Comparison of ENCODE assay signal across 17 cellular contexts in genomic region chr5:68545636-68546325, GRCh38.
DNase-seq lines count a peak whose midpoint lies in the region; ATAC-seq, FAIRE-seq and TF ChIP-seq lines count a peak whose summit lies in the region.
"Had no signal": no experiment of that assay in that cellular context is flagged by ENCODE, and none has a peak within 500 bp of the region (broad histone marks: within the 10 kb centered on the region; RNA-seq: fewer than 3 reads in every experiment).

No MANE protein-coding gene starts in this region.

- peaks cover 3% of the 10 kb centered on the region for H3K4me1 Mint-ChIP-seq in activated CD4-positive, alpha-beta memory T cell treated with anti-CD3 and anti-CD28 coated beads for 36 hours (ENCODE audit: low read depth)

- no peaks in the 10 kb centered on the region for H3K79me2 ChIP-seq in trophoblast cell (ENCODE audit: control insufficient read depth, insufficient read depth, low read length, poor library complexity)

- H2BK120ac ChIP-seq in trophoblast cell (ENCODE audit: insufficient read depth, low read length, poor library complexity) = no peak overlapping the region

- H4K91ac ChIP-seq in trophoblast cell (ENCODE audit: low read depth, low read length) = peak overlapping the region; percentile 13

- intact Hi-C loops in activated CD4-positive, alpha-beta memory T cell treated with anti-CD3 and anti-CD28 coated beads for 36 hours (cut with micrococcal nuclease) = no loop called here
- intact Hi-C loops in mucosa of descending colon (cut with DNase I, micrococcal nuclease) = no loop called here

- no CpG with 5 or more reads among the region's 7 CpGs for WGBS in trophoblast cell (ENCODE audit: extremely low coverage, insufficient coverage, insufficient read length)

- no peak overlapping the region for H3K18ac ChIP-seq in trophoblast cell (ENCODE audit: low read length)

- H2AFZ ChIP-seq in trophoblast cell (ENCODE audit: insufficient read depth, low read length, poor library complexity) = no peak overlapping the region
- H2AFZ ChIP-seq: PC-9 had no signal

- CTCF ChIA-PET in activated CD4-positive, alpha-beta memory T cell treated with anti-CD3 and anti-CD28 coated beads for 36 hours (lab: Charles Lee) = no interaction called here

- no peak overlapping the region for H2AK5ac ChIP-seq in trophoblast cell (ENCODE audit: low read length)

- H3K23ac ChIP-seq in trophoblast cell (ENCODE audit: low read length) = no peak overlapping the region

- H3K4me3 Mint-ChIP-seq in activated CD4-positive, alpha-beta memory T cell treated with anti-CD3 and anti-CD28 coated beads for 36 hours = no peak overlapping the region

- H3K9ac ChIP-seq in trophoblast cell (ENCODE audit: low read length) = no peak overlapping the region
- H3K9ac ChIP-seq: SK-N-SH had no signal

- peaks cover 4% of the 10 kb centered on the region for H3K79me1 ChIP-seq in trophoblast cell (ENCODE audit: low read length)

- no peaks in the 10 kb centered on the region for H3K27me3 ChIP-seq in bronchial epithelial cell (ENCODE audit: control insufficient read depth, insufficient read depth, low read length)
- H3K27me3 ChIP-seq in trophoblast cell (ENCODE audit: insufficient read depth, low read length) = no peaks in the 10 kb centered on the region

- H3K4me3 ChIP-seq in bronchial epithelial cell (ENCODE audit: low read depth, low read length) (no peak overlapping the region), trophoblast cell (ENCODE audit: low read depth, low read length) (no peak overlapping the region), mucosa of descending colon (no peak overlapping the region)
- H3K4me3 ChIP-seq: HAP-1, PC-9 had no signal

- H3K36me3 ChIP-seq in bronchial epithelial cell (ENCODE audit: control insufficient read depth, insufficient read depth, low read length) (no peaks in the 10 kb centered on the region), trophoblast cell (ENCODE audit: control insufficient read depth in 1 of 2, insufficient read depth in 2 of 2, low read length in 2 of 2) (no peaks in the 10 kb centered on the region), mucosa of descending colon (ENCODE audit: low read depth) (no peaks in the 10 kb centered on the region)
- H3K36me3 ChIP-seq: HAP-1 had no signal

- H3K9me3 ChIP-seq in trophoblast cell (ENCODE audit: insufficient read depth, low read depth, low read length) (no peaks in the 10 kb centered on the region), mucosa of descending colon (no peaks in the 10 kb centered on the region)
- H3K9me3 ChIP-seq: Caco-2, HAP-1, SK-N-SH had no signal

- TF ChIP-seq CTCF in bronchial epithelial cell (IDR thresholded peaks at IDR 0.05; ENCODE audit: insufficient read depth, low read length, severe bottlenecking) = no peak
- TF ChIP-seq CTCF in mucosa of descending colon (IDR thresholded peaks at IDR 0.05) = no peak

- H3K4me1 ChIP-seq in trophoblast cell (ENCODE audit: control insufficient read depth in 1 of 2, insufficient read depth in 2 of 2, low read length in 2 of 2) = peaks cover 0 to 9% of the 10 kb centered on the region in 2 experiments
- H3K4me1 ChIP-seq in mucosa of descending colon (ENCODE audit: low read depth) = peaks cover 3% of the 10 kb centered on the region

- no peak overlapping the region for H3K4ac ChIP-seq in trophoblast cell (ENCODE audit: low read depth, low read length)

- H3K9me3 Mint-ChIP-seq in activated CD4-positive, alpha-beta memory T cell treated with anti-CD3 and anti-CD28 coated beads for 36 hours = no peaks in the 10 kb centered on the region

- ATAC-seq in mucosa of descending colon = no peak
- ATAC-seq: Right ventricle myocardium inferior had no signal

- no peak overlapping the region for H4K8ac ChIP-seq in trophoblast cell (ENCODE audit: low read depth, low read length)

- H3K27ac ChIP-seq in trophoblast cell (ENCODE audit: low read depth, low read length) = no peak overlapping the region
- H3K27ac ChIP-seq: PC-9 had no signal

- peak; percentile 86 for FAIRE-seq in bronchial epithelial cell (lab: Jason Lieb, UNC)
- FAIRE-seq: HTR-8/SVneo had no signal

- DNase-seq in NCI-H1417 (lab: John Stamatoyannopoulos, UW) (peak in 2 of 3 experiments; percentile 3 to 75), NCI-H1417 treated with DMSO at 0.1 percent for 48 hours (lab: John Stamatoyannopoulos, UW) (no peak), NCI-H2029 (lab: John Stamatoyannopoulos, UW) (peak; percentile 83), bronchial epithelial cell (ENCODE audit: low read depth) (no peak), trophoblast cell (no peak), AG08396 (ENCODE audit: low spot score) (no peak), mucosa of descending colon (no peak)
- no peak for DNase-seq in activated CD4-positive, alpha-beta memory T cell treated with anti-CD3 and anti-CD28 coated beads for 36 hours
- DNase-seq: Caco-2, GF-D8, NCI-H1694, NCI-H526 treated with DMSO at 0.1 percent for 48 hours, SK-N-SH had no signal

- peaks cover 5% of the 10 kb centered on the region for H3K27me3 Mint-ChIP-seq in activated CD4-positive, alpha-beta memory T cell treated with anti-CD3 and anti-CD28 coated beads for 36 hours

- POLR2A ChIA-PET in activated CD4-positive, alpha-beta memory T cell treated with anti-CD3 and anti-CD28 coated beads for 36 hours (lab: Charles Lee) = no interaction called here

- no peak overlapping the region for H2BK12ac ChIP-seq in trophoblast cell (ENCODE audit: low read length)

- no peak overlapping the region for H3K4me2 ChIP-seq in trophoblast cell (ENCODE audit: low read length)
- H3K4me2 ChIP-seq: PC-9, SK-N-SH had no signal

- no peak overlapping the region for H3K14ac ChIP-seq in trophoblast cell (ENCODE audit: low read length)

- no peak overlapping the region for H2BK5ac ChIP-seq in trophoblast cell (ENCODE audit: low read depth, low read length, poor library complexity)

- no peak overlapping the region for H3K27ac Mint-ChIP-seq in activated CD4-positive, alpha-beta memory T cell treated with anti-CD3 and anti-CD28 coated beads for 36 hours

- H3K36me3 Mint-ChIP-seq in activated CD4-positive, alpha-beta memory T cell treated with anti-CD3 and anti-CD28 coated beads for 36 hours = no peaks in the 10 kb centered on the region

- no peak overlapping the region for H4K12ac ChIP-seq in trophoblast cell (ENCODE audit: low read depth, low read length)

Comparison
In these comparisons a context has a peak if more than half of its experiments do, and no peak if none do; other contexts are left out.
1. DNase-seq: peak in NCI-H1417 (2 of 3) and NCI-H2029 (single experiment); none in NCI-H1417 treated with DMSO at 0.1 percent for 48 hours (single experiment), bronchial epithelial cell (single experiment), trophoblast cell (0 of 2), AG08396 (single experiment), activated CD4-positive, alpha-beta memory T cell treated with anti-CD3 and anti-CD28 coated beads for 36 hours (single experiment) and mucosa of descending colon (0 of 3).